8 cellular contexts compared by ENCODE assay signal in genomic region chr6:112780498-112781096, GRCh38.
DNase-seq lines count a peak whose midpoint lies in the region; ATAC-seq and TF ChIP-seq lines count a peak whose summit lies in the region.

No MANE protein-coding gene starts in this region.

- H3K27ac ChIP-seq in HEK293 (ENCODE audit: extremely low read depth, low read depth, low read length) (no peak overlapping the region), lower lobe of right lung (no peak overlapping the region), transverse colon (no peak overlapping the region)

- no peaks in the 10 kb centered on the region for H3K9me3 ChIP-seq in HEK293 (ENCODE audit: control insufficient read depth, insufficient read depth, low read depth, low read length)
- no peaks in the 10 kb centered on the region for H3K9me3 ChIP-seq in lower lobe of right lung
- no peaks in the 10 kb centered on the region for H3K9me3 ChIP-seq in transverse colon

- in situ Hi-C loops in transverse colon (cut with MboI; ENCODE audit: low pct_ligation_motif_present in 1 of 4, low pct_unique_long_range_greater_than_20kb in 1 of 4, low sequenced_read_pairs in 3 of 4): no loop called here

- POLR2A ChIA-PET in HEK293 (lab: Yijun Ruan, JAX): no interaction called here

- no peak for TF ChIP-seq POLR2A in transverse colon (IDR thresholded peaks at IDR 0.05)

- DNase-seq in A172 (ENCODE audit: low spot score) (peak; percentile 76), GM12864 (ENCODE audit: low read depth) (peak; percentile 41), RKO (ENCODE audit: low spot score) (peak; percentile 73), dermis microvascular lymphatic vessel endothelial cell (ENCODE audit: low read depth in 2 of 2) (peak; percentile 82 to 88), lower lobe of right lung (peak; percentile 45), transverse colon (peak; percentile 78)

- H3K36me3 ChIP-seq in HEK293 (ENCODE audit: control insufficient read depth in 2 of 2, insufficient read depth in 1 of 2, low read length in 2 of 2) (no peaks in the 10 kb centered on the region), lower lobe of right lung (no peaks in the 10 kb centered on the region), transverse colon (no peaks in the 10 kb centered on the region)

- WGBS in transverse colon (ENCODE audit: low coverage in 1 of 2), 2 donors: 15 to 19% methylated on average over 9 of the region's 9 CpGs

- TF ChIP-seq CTCF in GM12864 (IDR thresholded peaks at IDR 0.05; ENCODE audit: low read depth, low read length, missing control alignments): peak; percentile 61
- peak; percentile 45 for TF ChIP-seq CTCF in HEK293 (tag by site-specific recombination; IDR thresholded peaks at IDR 0.05)
- TF ChIP-seq CTCF in LNCAP (IDR thresholded peaks at IDR 0.05): peak; percentile 79
- peak; percentile 81 for TF ChIP-seq CTCF in lower lobe of right lung (IDR thresholded peaks at IDR 0.05)
- TF ChIP-seq CTCF in transverse colon (IDR thresholded peaks at IDR 0.05): peak; percentile 79 to 90 (median 82)

- H3K27me3 ChIP-seq in lower lobe of right lung (ENCODE audit: low read depth) (no peaks in the 10 kb centered on the region), transverse colon (no peaks in the 10 kb centered on the region)

- TF ChIP-seq EP300 in transverse colon (IDR thresholded peaks at IDR 0.05; ENCODE audit: low read depth): no peak

- CTCF ChIA-PET in HEK293 (lab: Yijun Ruan, JAX): no interaction called here

- H3K4me1 ChIP-seq in HEK293 (ENCODE audit: control insufficient read depth, insufficient read depth, low read length): no peaks in the 10 kb centered on the region
- H3K4me1 ChIP-seq in lower lobe of right lung: no peaks in the 10 kb centered on the region
- no peaks in the 10 kb centered on the region for H3K4me1 ChIP-seq in transverse colon

- H3K4me3 ChIP-seq in GM12864 (ENCODE audit: low read depth, low read length) (no peak overlapping the region), HEK293 (ENCODE audit: low read depth, low read length) (no peak overlapping the region), lower lobe of right lung (no peak overlapping the region), transverse colon (no peak overlapping the region)

- intact Hi-C loops in lower lobe of right lung (cut with DNase I) (no loop called here), transverse colon (cut with DNase I; ENCODE audit: low total_unique reads) (no loop called here)

- peak; percentile 76 to 90 for ATAC-seq in lower lobe of right lung

TF ChIP-seq in HEK293, 187 proteins besides CTCF, POLR2A, EP300 and RAD21 (continues in another document):
- peak; percentile 87 for TF ChIP-seq ZNF654 (tag by site-specific recombination; IDR thresholded peaks at IDR 0.05; ENCODE audit: low read depth)
- TF ChIP-seq, protein P1, sequence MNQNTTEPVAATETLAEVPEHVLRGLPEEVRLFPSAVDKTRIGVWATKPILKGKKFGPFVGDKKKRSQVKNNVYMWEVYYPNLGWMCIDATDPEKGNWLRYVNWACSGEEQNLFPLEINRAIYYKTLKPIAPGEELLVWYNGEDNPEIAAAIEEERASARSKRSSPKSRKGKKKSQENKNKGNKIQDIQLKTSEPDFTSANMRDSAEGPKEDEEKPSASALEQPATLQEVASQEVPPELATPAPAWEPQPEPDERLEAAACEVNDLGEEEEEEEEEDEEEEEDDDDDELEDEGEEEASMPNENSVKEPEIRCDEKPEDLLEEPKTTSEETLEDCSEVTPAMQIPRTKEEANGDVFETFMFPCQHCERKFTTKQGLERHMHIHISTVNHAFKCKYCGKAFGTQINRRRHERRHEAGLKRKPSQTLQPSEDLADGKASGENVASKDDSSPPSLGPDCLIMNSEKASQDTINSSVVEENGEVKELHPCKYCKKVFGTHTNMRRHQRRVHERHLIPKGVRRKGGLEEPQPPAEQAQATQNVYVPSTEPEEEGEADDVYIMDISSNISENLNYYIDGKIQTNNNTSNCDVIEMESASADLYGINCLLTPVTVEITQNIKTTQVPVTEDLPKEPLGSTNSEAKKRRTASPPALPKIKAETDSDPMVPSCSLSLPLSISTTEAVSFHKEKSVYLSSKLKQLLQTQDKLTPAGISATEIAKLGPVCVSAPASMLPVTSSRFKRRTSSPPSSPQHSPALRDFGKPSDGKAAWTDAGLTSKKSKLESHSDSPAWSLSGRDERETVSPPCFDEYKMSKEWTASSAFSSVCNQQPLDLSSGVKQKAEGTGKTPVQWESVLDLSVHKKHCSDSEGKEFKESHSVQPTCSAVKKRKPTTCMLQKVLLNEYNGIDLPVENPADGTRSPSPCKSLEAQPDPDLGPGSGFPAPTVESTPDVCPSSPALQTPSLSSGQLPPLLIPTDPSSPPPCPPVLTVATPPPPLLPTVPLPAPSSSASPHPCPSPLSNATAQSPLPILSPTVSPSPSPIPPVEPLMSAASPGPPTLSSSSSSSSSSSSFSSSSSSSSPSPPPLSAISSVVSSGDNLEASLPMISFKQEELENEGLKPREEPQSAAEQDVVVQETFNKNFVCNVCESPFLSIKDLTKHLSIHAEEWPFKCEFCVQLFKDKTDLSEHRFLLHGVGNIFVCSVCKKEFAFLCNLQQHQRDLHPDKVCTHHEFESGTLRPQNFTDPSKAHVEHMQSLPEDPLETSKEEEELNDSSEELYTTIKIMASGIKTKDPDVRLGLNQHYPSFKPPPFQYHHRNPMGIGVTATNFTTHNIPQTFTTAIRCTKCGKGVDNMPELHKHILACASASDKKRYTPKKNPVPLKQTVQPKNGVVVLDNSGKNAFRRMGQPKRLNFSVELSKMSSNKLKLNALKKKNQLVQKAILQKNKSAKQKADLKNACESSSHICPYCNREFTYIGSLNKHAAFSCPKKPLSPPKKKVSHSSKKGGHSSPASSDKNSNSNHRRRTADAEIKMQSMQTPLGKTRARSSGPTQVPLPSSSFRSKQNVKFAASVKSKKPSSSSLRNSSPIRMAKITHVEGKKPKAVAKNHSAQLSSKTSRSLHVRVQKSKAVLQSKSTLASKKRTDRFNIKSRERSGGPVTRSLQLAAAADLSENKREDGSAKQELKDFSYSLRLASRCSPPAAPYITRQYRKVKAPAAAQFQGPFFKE (tag by site-specific recombination; IDR thresholded peaks at IDR 0.05; ENCODE audit: borderline replicate concordance): no peak
- TF ChIP-seq, protein P2, sequence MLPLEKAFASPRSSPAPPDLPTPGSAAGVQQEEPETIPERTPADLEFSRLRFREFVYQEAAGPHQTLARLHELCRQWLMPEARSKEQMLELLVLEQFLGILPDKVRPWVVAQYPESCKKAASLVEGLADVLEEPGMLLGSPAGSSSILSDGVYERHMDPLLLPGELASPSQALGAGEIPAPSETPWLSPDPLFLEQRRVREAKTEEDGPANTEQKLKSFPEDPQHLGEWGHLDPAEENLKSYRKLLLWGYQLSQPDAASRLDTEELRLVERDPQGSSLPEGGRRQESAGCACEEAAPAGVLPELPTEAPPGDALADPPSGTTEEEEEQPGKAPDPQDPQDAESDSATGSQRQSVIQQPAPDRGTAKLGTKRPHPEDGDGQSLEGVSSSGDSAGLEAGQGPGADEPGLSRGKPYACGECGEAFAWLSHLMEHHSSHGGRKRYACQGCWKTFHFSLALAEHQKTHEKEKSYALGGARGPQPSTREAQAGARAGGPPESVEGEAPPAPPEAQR (tag by site-specific recombination; IDR thresholded peaks at IDR 0.05): no peak
- no peak for TF ChIP-seq GLIS1 (tag by site-specific recombination; IDR thresholded peaks at IDR 0.05)
- TF ChIP-seq SCRT2 (tag by site-specific recombination; IDR thresholded peaks at IDR 0.05): peak; percentile 99
- no peak for TF ChIP-seq KLF7 (tag by site-specific recombination; IDR thresholded peaks at IDR 0.05; ENCODE audit: borderline replicate concordance)
- no peak for TF ChIP-seq ZNF585B (tag by site-specific recombination; IDR thresholded peaks at IDR 0.05)
- TF ChIP-seq SP2 (tag by site-specific recombination; IDR thresholded peaks at IDR 0.05): no peak
- TF ChIP-seq, protein P3, sequence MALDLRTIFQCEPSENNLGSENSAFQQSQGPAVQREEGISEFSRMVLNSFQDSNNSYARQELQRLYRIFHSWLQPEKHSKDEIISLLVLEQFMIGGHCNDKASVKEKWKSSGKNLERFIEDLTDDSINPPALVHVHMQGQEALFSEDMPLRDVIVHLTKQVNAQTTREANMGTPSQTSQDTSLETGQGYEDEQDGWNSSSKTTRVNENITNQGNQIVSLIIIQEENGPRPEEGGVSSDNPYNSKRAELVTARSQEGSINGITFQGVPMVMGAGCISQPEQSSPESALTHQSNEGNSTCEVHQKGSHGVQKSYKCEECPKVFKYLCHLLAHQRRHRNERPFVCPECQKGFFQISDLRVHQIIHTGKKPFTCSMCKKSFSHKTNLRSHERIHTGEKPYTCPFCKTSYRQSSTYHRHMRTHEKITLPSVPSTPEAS (tag by site-specific recombination; IDR thresholded peaks at IDR 0.05): peak; percentile 79
- 0 out of 2 replicates have a peak, but pooled peaks have one; percentile 55 for TF ChIP-seq ZNF660 (tag by site-specific recombination; IDR thresholded peaks at IDR 0.05)
- TF ChIP-seq ZNF549 (tag by site-specific recombination; IDR thresholded peaks at IDR 0.05): no peak
- TF ChIP-seq ZNF19 (tag by site-specific recombination; IDR thresholded peaks at IDR 0.05; ENCODE audit: low read depth): no peak
- TF ChIP-seq, protein P4, sequence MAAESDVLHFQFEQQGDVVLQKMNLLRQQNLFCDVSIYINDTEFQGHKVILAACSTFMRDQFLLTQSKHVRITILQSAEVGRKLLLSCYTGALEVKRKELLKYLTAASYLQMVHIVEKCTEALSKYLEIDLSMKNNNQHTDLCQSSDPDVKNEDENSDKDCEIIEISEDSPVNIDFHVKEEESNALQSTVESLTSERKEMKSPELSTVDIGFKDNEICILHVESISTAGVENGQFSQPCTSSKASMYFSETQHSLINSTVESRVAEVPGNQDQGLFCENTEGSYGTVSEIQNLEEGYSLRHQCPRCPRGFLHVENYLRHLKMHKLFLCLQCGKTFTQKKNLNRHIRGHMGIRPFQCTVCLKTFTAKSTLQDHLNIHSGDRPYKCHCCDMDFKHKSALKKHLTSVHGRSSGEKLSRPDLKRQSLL (tag by site-specific recombination; IDR thresholded peaks at IDR 0.05): peak; percentile 90; the same call in 1 of the 2 replicates
- TF ChIP-seq ZNF677 (tag by site-specific recombination; IDR thresholded peaks at IDR 0.05): no peak
- peak; percentile 55; the same call in 1 of the 2 replicates for TF ChIP-seq SCRT1 (tag by site-specific recombination; IDR thresholded peaks at IDR 0.05; ENCODE audit: borderline replicate concordance)
- TF ChIP-seq ZNF211 (tag by site-specific recombination; IDR thresholded peaks at IDR 0.05; ENCODE audit: low read depth): no peak
